In the genomic region with DNA sequence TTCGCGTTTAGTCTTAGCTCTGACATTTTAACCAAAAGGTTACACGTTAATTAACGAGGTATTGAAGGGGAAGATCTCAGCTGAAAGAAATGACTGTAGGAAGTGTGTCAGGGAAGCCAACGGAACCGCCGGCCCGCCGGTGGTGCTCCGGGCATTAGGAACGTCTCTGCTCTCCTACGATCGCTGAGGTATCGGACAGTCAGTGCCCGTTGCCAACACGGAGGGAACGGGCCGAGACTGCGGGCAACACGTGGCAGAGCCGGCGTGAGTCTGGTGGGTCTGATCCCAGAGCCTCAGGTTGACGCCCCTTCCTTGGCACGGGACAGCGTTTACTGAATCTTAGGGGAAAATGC, we compare ENCODE assay signal across 8 cellular contexts. TPM values are rescaled to one million over a fixed set of nuclear protein-coding genes. Genes with fewer than 3 reads are reported as not detected.
DNase-seq lines count a peak whose midpoint lies in the region; ATAC-seq and TF ChIP-seq lines count a peak whose summit lies in the region.
"Not testable (repeated sequence)": the region's sequence is repeated elsewhere in the genome, so short reads cannot be mapped to it uniquely, and the experiment has no call there.

No MANE protein-coding gene starts in this region.

- H3K36me3 ChIP-seq in BE2C; SK-N-SH (replicated peaks in 1 of 2; ENCODE audit: control insufficient read depth in 1 of 2, insufficient read depth in 2 of 2, low read length in 1 of 2); mucosa of descending colon (ENCODE audit: low read depth): not testable (repeated sequence)

- not testable (repeated sequence) for H3K4me1 ChIP-seq in BE2C; SK-N-SH (ENCODE audit: control insufficient read depth in 1 of 2, insufficient read depth in 2 of 2, low read depth in 1 of 2, low read length in 1 of 2); mucosa of descending colon (ENCODE audit: low read depth)

- POLR2A ChIA-PET in SK-N-SH (lab: Yijun Ruan, JAX), result not testable (repeated sequence)

- H3K4me3 Mint-ChIP-seq in activated naive CD8-positive, alpha-beta T cell treated with anti-CD3 and anti-CD28 coated beads, Interleukin-2, amount 50 U/mL, for 24 hours, result peak overlapping the region; percentile 96

- H3K36me3 Mint-ChIP-seq in activated naive CD8-positive, alpha-beta T cell treated with anti-CD3 and anti-CD28 coated beads, Interleukin-2, amount 50 U/mL, for 24 hours (ENCODE audit: low read depth), result not testable (repeated sequence)

- not testable (repeated sequence) for H3F3A ChIP-seq in SK-N-SH (replicated peaks; ENCODE audit: insufficient read depth)

- not testable (repeated sequence) for H3K27me3 ChIP-seq in BE2C; SK-N-SH (ENCODE audit: insufficient read depth)

- not testable (repeated sequence) for H3K9me2 ChIP-seq in SK-N-SH

- TF ChIP-seq RAD21 in SK-N-SH (IDR thresholded peaks at IDR 0.05; ENCODE audit: low read length), result not testable (repeated sequence)

- not testable (repeated sequence) for H3K9me3 ChIP-seq in BE2C, SK-N-SH, mucosa of descending colon

- TF ChIP-seq EP300 in SK-N-SH (IDR thresholded peaks at IDR 0.05; ENCODE audit: borderline replicate concordance in 1 of 2, low read depth in 1 of 2, low read length in 1 of 2), result not testable (repeated sequence)

- H3K4me3 ChIP-seq in BE2C (ENCODE audit: low read depth, low read length), result peak overlapping the region; percentile 81
- peak overlapping the region; percentile 74 to 77 for H3K4me3 ChIP-seq in SK-N-SH (ENCODE audit: low read depth in 2 of 2, low read length in 1 of 2)
- peak overlapping the region; percentile 66 for H3K4me3 ChIP-seq in fibroblast of the aortic adventitia (ENCODE audit: low read depth, low read length)
- H3K4me3 ChIP-seq in mucosa of descending colon, result not testable (repeated sequence)

- ATAC-seq in GM19455 (IDR thresholded peaks at IDR 0.05; ENCODE audit: unreplicated experiment), result peak; percentile 9
- ATAC-seq in HG03460 (IDR thresholded peaks at IDR 0.05; ENCODE audit: unreplicated experiment), result peak; percentile 17
- ATAC-seq in activated naive CD8-positive, alpha-beta T cell treated with anti-CD3 and anti-CD28 coated beads, Interleukin-2, amount 50 U/mL, for 24 hours, result peak; percentile 20
- peak; percentile 13 for ATAC-seq in mucosa of descending colon

- peaks cover 27% of the 10 kb centered on the region for H3K4me1 Mint-ChIP-seq in activated naive CD8-positive, alpha-beta T cell treated with anti-CD3 and anti-CD28 coated beads, Interleukin-2, amount 50 U/mL, for 24 hours

- H3K4me2 ChIP-seq in SK-N-SH, result peak overlapping the region; percentile 90

- H4K20me1 ChIP-seq in SK-N-SH (ENCODE audit: insufficient read depth), result not testable (repeated sequence)

- intact Hi-C loops in mucosa of descending colon (cut with DNase I, micrococcal nuclease), result not testable (repeated sequence)

- peak overlapping the region; percentile 98 for H3K27ac Mint-ChIP-seq in activated naive CD8-positive, alpha-beta T cell treated with anti-CD3 and anti-CD28 coated beads, Interleukin-2, amount 50 U/mL, for 24 hours

- H2AFZ ChIP-seq in SK-N-SH (ENCODE audit: low read depth), result peak overlapping the region; percentile 96

- DNase-seq in BE2C, result not testable (repeated sequence)
- DNase-seq in SK-N-SH (peak; percentile 21), fibroblast of the aortic adventitia (ENCODE audit: low read depth) (peak; percentile 15), mucosa of descending colon (peak in 2 of 3 donors; percentile 9 to 44)
- peak; percentile 31 for DNase-seq in activated naive CD8-positive, alpha-beta T cell treated with anti-CD3 and anti-CD28 coated beads, Interleukin-2, amount 50 U/mL, for 24 hours
- DNase-seq in stimulated activated CD4-positive, alpha-beta T cell treated with anti-CD3 and anti-CD28 coated beads, Interleukin-12 subunit alpha, Interleukin-12 subunit beta, amount 100 ng/mL, for 4 hours, result peak; percentile 27

- peak overlapping the region; percentile 69; the same call in 1 of the 2 replicates for H3K9ac ChIP-seq in SK-N-SH

- TF ChIP-seq CTCF in BE2C (IDR thresholded peaks at IDR 0.05; ENCODE audit: low read depth, low read length); SK-N-SH (IDR thresholded peaks at IDR 0.05); fibroblast of the aortic adventitia (IDR thresholded peaks at IDR 0.05; ENCODE audit: insufficient read depth, low read length); mucosa of descending colon (IDR thresholded peaks at IDR 0.05): not testable (repeated sequence)

- 36% methylated on average over 21 of the region's 25 CpGs for WGBS in SK-N-SH (ENCODE audit: low lambda C conversion rate)

- H3K27ac ChIP-seq in SK-N-SH (ENCODE audit: low read depth in 2 of 2, low read length in 1 of 2), result not testable (repeated sequence)

- CTCF ChIA-PET in SK-N-SH (lab: Yijun Ruan, JAX), result interaction anchor here (0.9 to 1.1 kb wide), 3 partner anchors 12 to 218 kb away, joined by 3 read pairs; no protein-coding TSS in a partner anchor

- not testable (repeated sequence) for H3K9me3 Mint-ChIP-seq in activated naive CD8-positive, alpha-beta T cell treated with anti-CD3 and anti-CD28 coated beads, Interleukin-2, amount 50 U/mL, for 24 hours

- not testable (repeated sequence) for H3K79me2 ChIP-seq in SK-N-SH (ENCODE audit: insufficient read depth)

- H3K27me3 Mint-ChIP-seq in activated naive CD8-positive, alpha-beta T cell treated with anti-CD3 and anti-CD28 coated beads, Interleukin-2, amount 50 U/mL, for 24 hours, result not testable (repeated sequence)

TF ChIP-seq in SK-N-SH, 30 proteins besides CTCF, POLR2A, EP300 and RAD21:
- TF ChIP-seq FOXJ3 (CRISPR knock-in tag; IDR thresholded peaks at IDR 0.05), result peak; percentile 15; the same call in 1 of the 2 replicates

RNA-seq across cellular contexts. Expression of a gene that starts 16.5 kb away (rescaled TPM):
- 42.1 TPM for polyA plus RNA-seq in BE2C (2012; ENCODE audit: insufficient read depth, insufficient read length, low read depth)
- 116 and 142 TPM in 2 replicates for polyA plus RNA-seq in SK-N-SH (2012; rRNA removed)
- 146 and 156 TPM in 2 replicates for polyA plus RNA-seq in SK-N-SH (2012; cell fraction: cytosol; rRNA removed)
- polyA plus RNA-seq in SK-N-SH (2012; cell fraction: nucleus; rRNA removed), result 122 and 252 TPM in 2 replicates
- total RNA-seq in fibroblast of the aortic adventitia (ENCODE audit: low replicate concordance) (59.2 and 67.4 TPM in 2 replicates), mucosa of descending colon (10 to 100 TPM; 60.8 to 65.2 (median 63.2) TPM)
